In the genomic region with DNA sequence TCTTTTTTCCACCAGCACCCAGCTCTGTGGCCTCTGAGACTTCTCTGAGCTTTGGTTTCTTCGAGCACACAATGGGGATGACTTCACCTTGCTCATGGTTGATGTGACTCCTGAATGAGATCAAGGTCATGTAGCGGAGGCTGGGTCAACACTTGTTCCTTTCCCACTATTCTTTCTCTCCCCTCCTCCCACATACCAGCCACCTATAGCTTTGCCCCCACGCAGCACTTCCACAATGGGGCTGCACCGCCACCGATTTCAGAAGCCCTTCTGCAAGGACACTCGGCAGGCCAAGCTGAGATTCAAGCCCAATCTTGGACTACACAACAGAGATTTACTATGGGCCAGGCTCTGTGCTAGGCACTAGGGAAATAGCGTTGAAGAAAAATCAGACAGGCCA, we compare ENCODE assay signal across 22 cellular contexts. TPM values are rescaled to one million over a fixed set of nuclear protein-coding genes. Genes with fewer than 3 reads are reported as not detected.
DNase-seq lines count a peak whose midpoint lies in the region; ATAC-seq and TF ChIP-seq lines count a peak whose summit lies in the region.
"Had no signal": no experiment of that assay in that cellular context is flagged by ENCODE, and none has a peak within 500 bp of the region (broad histone marks: within the 10 kb centered on the region; RNA-seq: fewer than 3 reads in every experiment).

No MANE protein-coding gene starts in this region.

- no peak overlapping the region for H3K23ac ChIP-seq in H9 (ENCODE audit: insufficient read length, low read depth, low read length)

- H3K36me3 Mint-ChIP-seq in H9 (ENCODE audit: insufficient read depth in 1 of 3, low read depth in 3 of 3) (peaks cover 33 to 78% (median 38%) of the 10 kb centered on the region in 3 experiments), natural killer cell (peaks cover 19% of the 10 kb centered on the region)

- no peaks in the 10 kb centered on the region for H3K23me2 ChIP-seq in H9 (ENCODE audit: insufficient read length, low read depth, low read length, poor library complexity, severe bottlenecking)

- no peak overlapping the region for H3K14ac ChIP-seq in H9 (ENCODE audit: insufficient read depth, low read length)

- no peak for DNase-seq in H9
- DNase-seq in PC-3: no peak
- peak; percentile 41 for DNase-seq in islet precursor cell
- peak; percentile 10 for DNase-seq in posterior vena cava (ENCODE audit: low spot score)
- DNase-seq in natural killer cell: no peak
- DNase-seq in stimulated activated naive CD4-positive, alpha-beta T cell (lab: John Stamatoyannopoulos, UW): no peak
- DNase-seq in ecto neural progenitor cell (ENCODE audit: low spot score): no peak
- DNase-seq: DMS 273 treated with DMSO at 0.1 percent for 48 hours; DMS79 treated with DMSO at 0.1 percent for 48 hours; KG1; NCI-H1105; NCI-H146; NCI-H2029; NCI-H226; NCI-H510A treated with DMSO at 0.1 percent for 48 hours; NCI-H774; NK-92 treated with Interleukin-12 subunit alpha and Interleukin-12 subunit beta, amount 100 ng/mL, for 24 hours had no signal

- POLR2A ChIA-PET in PC-3 (lab: Charles Lee; ENCODE audit: unreplicated experiment): interaction anchor here (0.6 kb wide), 1 partner anchor 110 kb away, joined by 3 read pairs; no protein-coding TSS in a partner anchor

- H2BK15ac ChIP-seq in H9 (ENCODE audit: low read depth, low read length): no peak overlapping the region

- H3K79me1 ChIP-seq in H9 (ENCODE audit: insufficient read depth, low read depth, low read length, poor library complexity, severe bottlenecking): no peaks in the 10 kb centered on the region

- H3K79me2 ChIP-seq in H9 (ENCODE audit: insufficient read depth, low read length) (no peaks in the 10 kb centered on the region), PC-3 (ENCODE audit: low read length) (peaks cover 16% of the 10 kb centered on the region; the same call in 1 of the 2 replicates)

- H3K4me1 Mint-ChIP-seq in H9 (peaks cover 17 to 29% of the 10 kb centered on the region in 2 experiments), natural killer cell (peaks cover 11 to 32% of the 10 kb centered on the region in 2 donors)

- CTCF ChIA-PET in PC-3 (lab: Charles Lee): no interaction called here

- no peaks in the 10 kb centered on the region for H3K4me1 ChIP-seq in H9 (ENCODE audit: insufficient read depth, low read length)
- H3K4me1 ChIP-seq in PC-3 (ENCODE audit: insufficient read depth, low read length): peaks cover 27% of the 10 kb centered on the region

- H3K4ac ChIP-seq in H9 (ENCODE audit: low read depth, low read length): no peak overlapping the region

- H3K9me3 Mint-ChIP-seq in H9 (no peaks in the 10 kb centered on the region), natural killer cell (no peaks in the 10 kb centered on the region)
- H3K9me3 Mint-ChIP-seq: CD4-positive, alpha-beta T cell had no signal

- no peak overlapping the region for H2BK20ac ChIP-seq in H9 (ENCODE audit: low read depth, low read length, poor library complexity, severe bottlenecking)

- no peak overlapping the region for H3K4me3 ChIP-seq in PC-3 (ENCODE audit: low read length)

- no peak overlapping the region for H3T11ph ChIP-seq in H9 (ENCODE audit: low read length)

- no peak overlapping the region for H2AK5ac ChIP-seq in H9 (ENCODE audit: insufficient read length, low read length)

- H3K9ac ChIP-seq in H9 (ENCODE audit: extremely low read depth, insufficient read length, low read length) (no peak overlapping the region), PC-3 (ENCODE audit: low read length) (no peak overlapping the region)

- no peak overlapping the region for H4K8ac ChIP-seq in H9 (replicated peaks; ENCODE audit: insufficient read length, low read depth, low read length)

- H4K5ac ChIP-seq in H9 (ENCODE audit: insufficient read length, low read depth, low read length): no peak overlapping the region

- H3F3A ChIP-seq in PC-3 (ENCODE audit: low read length, unreplicated experiment): no peaks in the 10 kb centered on the region

- H3K4me2 ChIP-seq in H9 (ENCODE audit: insufficient read depth, insufficient read length, low read length) (no peak overlapping the region), PC-3 (ENCODE audit: low read length) (no peak overlapping the region)

- peaks cover 90% of the 10 kb centered on the region for H3K36me3 ChIP-seq in PC-3 (ENCODE audit: low read depth, low read length)

- H2AFZ ChIP-seq in H9 (ENCODE audit: low read length): no peak overlapping the region
- H2AFZ ChIP-seq in PC-3 (ENCODE audit: low read length): no peak overlapping the region

- H2BK120ac ChIP-seq in H9 (ENCODE audit: low read depth, low read length, poor library complexity, severe bottlenecking): no peak overlapping the region

- H3K27ac ChIP-seq in H9 (ENCODE audit: insufficient read length, low read depth, low read length): no peak overlapping the region
- H3K27ac ChIP-seq in PC-3 (ENCODE audit: low read length): no peak overlapping the region
- H3K27ac ChIP-seq: HL-60 had no signal

- no peak overlapping the region for H3K4me3 Mint-ChIP-seq in H9
- no peak overlapping the region for H3K4me3 Mint-ChIP-seq in natural killer cell
- H3K4me3 Mint-ChIP-seq: CD4-positive, alpha-beta T cell had no signal

- H4K20me1 ChIP-seq in H9 (ENCODE audit: control insufficient read depth, insufficient read depth, insufficient read length): no peaks in the 10 kb centered on the region
- H4K20me1 ChIP-seq in PC-3 (ENCODE audit: low read length): no peaks in the 10 kb centered on the region

- H3K9me3 ChIP-seq in H9 (ENCODE audit: control insufficient read depth, low read depth, low read length): no peaks in the 10 kb centered on the region
- no peaks in the 10 kb centered on the region for H3K9me3 ChIP-seq in PC-3 (ENCODE audit: low read length)
- H3K9me3 ChIP-seq: Caco-2 had no signal

- no peak overlapping the region for H2BK12ac ChIP-seq in H9 (ENCODE audit: insufficient read length, low read depth, low read length)

- intact Hi-C loops in PC-3 (cut with micrococcal nuclease) (no loop called here), posterior vena cava (cut with DNase I) (no loop called here), natural killer cell (cut with micrococcal nuclease) (no loop called here)

- H3K56ac ChIP-seq in H9 (ENCODE audit: insufficient read length, low read depth, low read length): no peak overlapping the region

- ATAC-seq in PC-3 (no peak), natural killer cell (no peak), HG03039 (IDR thresholded peaks at IDR 0.05; ENCODE audit: unreplicated experiment) (no peak)
- ATAC-seq: Panc1 had no signal

- H3K9me2 ChIP-seq in PC-3 (replicated peaks; ENCODE audit: low read length): no peaks in the 10 kb centered on the region

- no CpG with 5 or more reads among the region's 7 CpGs for WGBS in H9 (ENCODE audit: extremely low coverage, insufficient read length, low lambda C conversion rate)

- H4K91ac ChIP-seq in H9 (ENCODE audit: insufficient read length, low read depth, low read length): no peak overlapping the region

- no peaks in the 10 kb centered on the region; the same call in 1 of the 2 replicates for H3K27me3 ChIP-seq in H9 (ENCODE audit: insufficient read depth, low read length)
- no peaks in the 10 kb centered on the region for H3K27me3 ChIP-seq in PC-3 (ENCODE audit: low read length)

- TF ChIP-seq CTCF in H9 (conservative IDR thresholded peaks at IDR 0.05): no peak
- no peak for TF ChIP-seq CTCF in PC-3 (conservative IDR thresholded peaks at IDR 0.05; ENCODE audit: low read depth, low read length)
- TF ChIP-seq CTCF in natural killer cell (IDR thresholded peaks at IDR 0.05): no peak

- BruUV-seq in PC-3 (replicated peaks; lab: Mats Ljungman, UMichigan): TSS peak; percentile 2

- H2BK5ac ChIP-seq in H9 (ENCODE audit: insufficient read length, low read length): no peak overlapping the region

- peak overlapping the region in 2 of 3 experiments; percentile 69 to 92; a peak in 2 of 7 replicates for H3K27ac Mint-ChIP-seq in H9
- H3K27ac Mint-ChIP-seq in natural killer cell: no peak overlapping the region
- H3K27ac Mint-ChIP-seq: CD4-positive, alpha-beta T cell had no signal

- H3K27me3 Mint-ChIP-seq in H9 (ENCODE audit: low read depth) (no peaks in the 10 kb centered on the region), natural killer cell (ENCODE audit: low read depth in 2 of 2) (no peaks in the 10 kb centered on the region)
- H3K27me3 Mint-ChIP-seq: CD4-positive, alpha-beta T cell had no signal

- H3K18ac ChIP-seq in H9 (ENCODE audit: insufficient read length, low read depth, low read length): no peak overlapping the region

RNA-seq across cellular contexts. Expression of gene TRIM25, which starts 14.4 kb away (rescaled TPM):
- total RNA-seq in H9 (2021) (32.5 and 34.6 TPM in 2 replicates), PC-3 (2014; rRNA removed) (44.0 and 60.2 TPM in 2 replicates), posterior vena cava (10 to 100 TPM; 43.2 to 54.0 TPM), natural killer cell (100 to 1,000 TPM in 1 of 3 donors, 10 to 100 TPM in 2; 50.4 to 100 (median 74.5) TPM)

Comparison
In these comparisons a context has a peak if more than half of its experiments do, and no peak if none do; other contexts are left out.
1. DNase-seq: peak in islet precursor cell (single experiment) and posterior vena cava (single experiment); none in H9 (single experiment), PC-3 (single experiment), natural killer cell (single experiment), stimulated activated naive CD4-positive, alpha-beta T cell (0 of 6) and ecto neural progenitor cell (single experiment).
2. H3K27ac Mint-ChIP-seq: peak in H9 (2 of 3); none in natural killer cell (0 of 2).